ENCODE assay signal across 1 cellular context in genomic region chr19:19159534-19159933, GRCh38.
TF ChIP-seq lines count a peak whose summit lies in the region.

No MANE protein-coding gene starts in this region.

TF ChIP-seq in H1, 55 proteins besides CTCF, POLR2A, EP300 and RAD21:
- TF ChIP-seq CREB1 (IDR thresholded peaks at IDR 0.05) (no peak), EZH2 (IDR thresholded peaks at IDR 0.05; ENCODE audit: low read depth, low read length, severe bottlenecking) (no peak), RXRA (IDR thresholded peaks at IDR 0.05; ENCODE audit: insufficient read depth, low read depth, low read length) (no peak), CEBPB (IDR thresholded peaks at IDR 0.05; ENCODE audit: low read depth, low read length) (no peak), USF2 (IDR thresholded peaks at IDR 0.05; ENCODE audit: low read length) (no peak), EGR1 (IDR thresholded peaks at IDR 0.05; ENCODE audit: borderline replicate concordance, low read depth, low read length) (no peak), ZNF274 (IDR thresholded peaks at IDR 0.05; ENCODE audit: borderline replicate concordance, extremely low read depth, low read length) (no peak), RFX5 (IDR thresholded peaks at IDR 0.05; ENCODE audit: borderline replicate concordance, low read depth, low read length) (no peak), TEAD4 (IDR thresholded peaks at IDR 0.05; ENCODE audit: low read depth, low read length) (no peak), POU5F1 (IDR thresholded peaks at IDR 0.05; ENCODE audit: low read depth, low read length) (no peak), KDM4A (IDR thresholded peaks at IDR 0.05; ENCODE audit: low read depth, low read length, severe bottlenecking) (no peak)
TF ChIP-seq in H1: peak in this region for 0.
